Comparison of ENCODE assay signal across 2 cellular contexts in the genomic region with DNA sequence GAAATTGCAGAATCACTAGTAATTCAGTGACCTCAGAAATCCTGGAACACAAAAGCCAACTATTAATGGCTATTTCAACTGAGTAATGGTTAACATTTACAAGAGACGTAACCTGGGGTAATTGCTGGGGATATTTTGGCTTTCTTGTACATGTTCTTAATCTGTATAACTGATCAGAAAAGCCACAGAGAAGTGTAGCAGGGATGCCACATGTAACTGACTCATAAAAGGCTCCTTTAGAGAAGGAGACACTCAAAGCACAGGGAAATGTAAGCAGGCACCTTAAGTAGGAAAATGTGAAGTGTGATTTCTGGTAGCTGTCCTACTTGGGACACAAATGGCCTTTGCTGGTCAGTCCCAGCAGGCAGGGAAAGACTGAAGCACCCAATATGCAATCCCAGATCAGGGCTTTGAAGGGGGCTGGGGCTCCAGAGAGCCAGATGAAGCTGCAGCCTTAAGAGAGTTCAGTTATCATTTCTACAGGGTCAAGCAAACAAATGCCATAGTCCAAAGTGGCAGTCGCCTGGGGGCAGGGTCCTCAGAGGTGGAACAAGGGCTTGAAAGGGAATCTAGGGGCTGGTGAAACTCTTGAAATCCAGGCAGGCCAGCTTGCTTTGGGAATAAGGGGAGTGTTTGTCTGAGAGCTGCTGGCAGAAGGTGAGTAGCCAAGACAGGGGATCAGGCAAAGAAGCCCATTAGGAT.
A peak's percentile ranks its signal among the peaks of the same experiment; 100 is the strongest.
TF ChIP-seq lines count a peak whose summit lies in the region.

No MANE protein-coding gene starts in this region.

TF ChIP-seq in K562, 482 proteins besides CTCF, POLR2A, EP300 and RAD21:
- TF ChIP-seq PHF20 (IDR thresholded peaks at IDR 0.05; ENCODE audit: partially characterized antibody) (no peak), TBP (optimal IDR thresholded peaks at IDR 0.05; ENCODE audit: low read depth, low read length) (no peak), FOS (IDR thresholded peaks at IDR 0.05; ENCODE audit: extremely low read depth, insufficient read length) (no peak), ZBTB12 (CRISPR knock-in tag; IDR thresholded peaks at IDR 0.05) (no peak), MLLT1 (IDR thresholded peaks at IDR 0.05) (no peak)

TF ChIP-seq in liver, 16 proteins besides CTCF, POLR2A, EP300 and RAD21:
- peak; percentile 19 to 78 for TF ChIP-seq RXRA (IDR thresholded peaks at IDR 0.05)
- peak; percentile 32 for TF ChIP-seq NR2F2 (IDR thresholded peaks at IDR 0.05)
- no peak for TF ChIP-seq MAX (IDR thresholded peaks at IDR 0.05)
- TF ChIP-seq HNF4G (IDR thresholded peaks at IDR 0.05): peak; percentile 57
- TF ChIP-seq HNF4A (conservative IDR thresholded peaks at IDR 0.05): peak; percentile 62 to 94
- TF ChIP-seq EGR1 (IDR thresholded peaks at IDR 0.05; ENCODE audit: low read depth in 2 of 2): no peak
- TF ChIP-seq SP1 (IDR thresholded peaks at IDR 0.05): peak; percentile 25
- TF ChIP-seq, protein P1, sequence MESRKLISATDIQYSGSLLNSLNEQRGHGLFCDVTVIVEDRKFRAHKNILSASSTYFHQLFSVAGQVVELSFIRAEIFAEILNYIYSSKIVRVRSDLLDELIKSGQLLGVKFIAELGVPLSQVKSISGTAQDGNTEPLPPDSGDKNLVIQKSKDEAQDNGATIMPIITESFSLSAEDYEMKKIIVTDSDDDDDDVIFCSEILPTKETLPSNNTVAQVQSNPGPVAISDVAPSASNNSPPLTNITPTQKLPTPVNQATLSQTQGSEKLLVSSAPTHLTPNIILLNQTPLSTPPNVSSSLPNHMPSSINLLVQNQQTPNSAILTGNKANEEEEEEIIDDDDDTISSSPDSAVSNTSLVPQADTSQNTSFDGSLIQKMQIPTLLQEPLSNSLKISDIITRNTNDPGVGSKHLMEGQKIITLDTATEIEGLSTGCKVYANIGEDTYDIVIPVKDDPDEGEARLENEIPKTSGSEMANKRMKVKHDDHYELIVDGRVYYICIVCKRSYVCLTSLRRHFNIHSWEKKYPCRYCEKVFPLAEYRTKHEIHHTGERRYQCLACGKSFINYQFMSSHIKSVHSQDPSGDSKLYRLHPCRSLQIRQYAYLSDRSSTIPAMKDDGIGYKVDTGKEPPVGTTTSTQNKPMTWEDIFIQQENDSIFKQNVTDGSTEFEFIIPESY (IDR thresholded peaks at IDR 0.05): no peak
- TF ChIP-seq FOXA2 (IDR thresholded peaks at IDR 0.05): no peak
- TF ChIP-seq YY1 (IDR thresholded peaks at IDR 0.05): no peak
- TF ChIP-seq FOXA1 (IDR thresholded peaks at IDR 0.05): no peak
- no peak for TF ChIP-seq TAF1 (conservative IDR thresholded peaks at IDR 0.05)
- TF ChIP-seq ATF3 (IDR thresholded peaks at IDR 0.05): no peak
